8 cellular contexts compared by ENCODE assay signal in genomic region chr3:58334013-58334321, GRCh38. TPM values are rescaled to one million over a fixed set of nuclear protein-coding genes. Genes with fewer than 3 reads are reported as not detected.
DNase-seq lines count a peak whose midpoint lies in the region; ATAC-seq, FAIRE-seq and TF ChIP-seq lines count a peak whose summit lies in the region.

No MANE protein-coding gene starts in this region.

- H3K27ac ChIP-seq in WERI-Rb-1 = no peak overlapping the region

- peaks cover 34% of the 10 kb centered on the region for H3K4me1 ChIP-seq in skeletal muscle satellite cell (ENCODE audit: control insufficient read depth, insufficient read depth, low read length)

- H3K36me3 ChIP-seq in H7 (replicated peaks; ENCODE audit: control insufficient read depth, insufficient read depth, low read length) (no peaks in the 10 kb centered on the region), WERI-Rb-1 (no peaks in the 10 kb centered on the region), skeletal muscle satellite cell (ENCODE audit: insufficient read depth, low read length) (no peaks in the 10 kb centered on the region)

- H3K27me3 ChIP-seq in H7 (ENCODE audit: control insufficient read depth, insufficient read depth, low read length) (peaks cover 11% of the 10 kb centered on the region; the same call in 1 of the 2 replicates), WERI-Rb-1 (ENCODE audit: insufficient read depth, low read depth, severe bottlenecking) (no peaks in the 10 kb centered on the region), skeletal muscle satellite cell (ENCODE audit: control insufficient read depth, insufficient read depth, low read length) (no peaks in the 10 kb centered on the region)

- no peak for ATAC-seq in GM21825 (IDR thresholded peaks at IDR 0.05; ENCODE audit: unreplicated experiment)

- TF ChIP-seq CTCF in WERI-Rb-1 (IDR thresholded peaks at IDR 0.05; ENCODE audit: low read depth, low read length) = no peak

- DNase-seq in H7 (peak; percentile 33), WERI-Rb-1 (no peak), frontal cortex (ENCODE audit: low spot score in 2 of 2) (peak; percentile 39 to 75), urothelium cell line (ENCODE audit: low spot score) (no peak), mesenteric fat pad (ENCODE audit: low spot score) (no peak)
- no peak for DNase-seq in stimulated activated CD4-positive, alpha-beta T cell treated with anti-CD3 and anti-CD28 coated beads, Interleukin-15, amount 100 ng/mL, for 24 hours

- H3K4me2 ChIP-seq in skeletal muscle satellite cell (ENCODE audit: low read length) = peak overlapping the region; percentile 98

- H3K4me3 ChIP-seq in H7 (ENCODE audit: insufficient read depth, low read depth, low read length) (no peak overlapping the region), WERI-Rb-1 (ENCODE audit: low read depth, low read length) (peak overlapping the region; percentile 79), skeletal muscle satellite cell (ENCODE audit: low read length) (peak overlapping the region; percentile 93)

- H3K9me3 ChIP-seq in WERI-Rb-1 (ENCODE audit: severe bottlenecking) = no peaks in the 10 kb centered on the region
- H3K9me3 ChIP-seq in skeletal muscle satellite cell (replicated peaks; ENCODE audit: low read length) = no peaks in the 10 kb centered on the region

- H3K9ac ChIP-seq in skeletal muscle satellite cell (ENCODE audit: low read depth, low read length) = peak overlapping the region; percentile 88

- no peak for FAIRE-seq in frontal cortex (lab: Jason Lieb, UNC)
- FAIRE-seq in urothelium cell line (lab: Jason Lieb, UNC) = no peak

RNA-seq across cellular contexts. Expression of gene PXK, which starts 1.3 kb away (rescaled TPM):
- 12.9 and 14.0 TPM in 2 replicates for total RNA-seq in H7 (2014; rRNA removed; shearing (Covaris generic))
- total RNA-seq in frontal cortex (22.0 TPM), mesenteric fat pad (32.2 TPM)
- total RNA-seq in skeletal muscle satellite cell (2012; rRNA removed) = 22.1 and 25.3 TPM in 2 replicates

RNA-seq across cellular contexts. Expression of gene HTD2, which starts 27.6 kb away (rescaled TPM):
- 12.3 and 18.2 TPM in 2 replicates for total RNA-seq in H7 (2014; rRNA removed; shearing (Covaris generic))
- total RNA-seq in frontal cortex (6.5 TPM), mesenteric fat pad (7.6 TPM)
- total RNA-seq in skeletal muscle satellite cell (2012; rRNA removed) = 5.6 and 8.1 TPM in 2 replicates

RNA-seq across cellular contexts. Expression of gene RPP14, which starts 27.9 kb away (rescaled TPM):
- 13.0 and 22.0 TPM in 2 replicates for total RNA-seq in H7 (2014; rRNA removed; shearing (Covaris generic))
- total RNA-seq in frontal cortex (18.8 TPM), mesenteric fat pad (16.1 TPM)
- 10.3 and 14.2 TPM in 2 replicates for total RNA-seq in skeletal muscle satellite cell (2012; rRNA removed)

Comparison
In these comparisons a context has a peak if more than half of its experiments do, and no peak if none do; other contexts are left out.
1. DNase-seq: peak in H7 (single experiment) and frontal cortex (2 of 2); none in WERI-Rb-1 (single experiment), stimulated activated CD4-positive, alpha-beta T cell treated with anti-CD3 and anti-CD28 coated beads, Interleukin-15, amount 100 ng/mL, for 24 hours (single experiment), urothelium cell line (single experiment) and mesenteric fat pad (single experiment).